23 cellular contexts compared by ENCODE assay signal in genomic region chr6:77812304-77812703, GRCh38.
"Had no signal": no experiment of that assay in that cellular context is flagged by ENCODE, and none has a peak within 500 bp of the region (broad histone marks: within the 10 kb centered on the region; RNA-seq: fewer than 3 reads in every experiment).

No MANE protein-coding gene starts in this region.

- H3K27ac ChIP-seq: colonic mucosa, esophagus muscularis mucosa, foreskin keratinocyte, gastrocnemius medialis, heart right ventricle, left lung, lower lobe of right lung had no signal

- H3K9me3 Mint-ChIP-seq: endodermal cell, mesothelial cell of epicardium had no signal

- H3K4me3 ChIP-seq: colonic mucosa, esophagus muscularis mucosa, gastrocnemius medialis, heart right ventricle, left lung, lower lobe of right lung, mucosa of descending colon had no signal

- H3K4me1 Mint-ChIP-seq: mesothelial cell of epicardium, naive B cell had no signal

- H3K36me3 ChIP-seq: colonic mucosa, esophagus muscularis mucosa, gastrocnemius medialis, heart right ventricle, left lung, lower lobe of right lung had no signal

- H3K27ac Mint-ChIP-seq: dendritic cell treated with granulocyte-macrophage colony-stimulating factor and Interleukin-4, amounts not matched to agents 40 ng/mL and 50 ng/mL, for 4 days; effector memory CD8-positive, alpha-beta T cell; endodermal cell; mesothelial cell of epicardium; naive B cell had no signal

- H3K9me3 ChIP-seq: colonic mucosa, esophagus muscularis mucosa, gastrocnemius medialis, left lung, lower lobe of right lung, mucosa of descending colon had no signal

- H3K27me3 ChIP-seq: colonic mucosa, esophagus muscularis mucosa, foreskin keratinocyte, gastrocnemius medialis, heart right ventricle, left lung had no signal

- H3K4me3 Mint-ChIP-seq: dendritic cell treated with granulocyte-macrophage colony-stimulating factor and Interleukin-4, amounts not matched to agents 40 ng/mL and 50 ng/mL, for 4 days; effector memory CD8-positive, alpha-beta T cell; endodermal cell; mesothelial cell of epicardium; naive B cell had no signal

- DNase-seq: colonic mucosa; cortex of kidney; effector CD8-positive, alpha-beta T cell; effector memory CD8-positive, alpha-beta T cell; endodermal cell; foreskin keratinocyte; gastrocnemius medialis; glutamatergic neuron; head of caudate nucleus; heart right ventricle; hippocampal formation; left cardiac atrium; left lung; left ventricle myocardium superior; lower lobe of right lung; mesenchymal stem cell; mucosa of descending colon; naive B cell had no signal

- FAIRE-seq: endothelial cell of umbilical vein, keratinocyte had no signal

- H3K27me3 Mint-ChIP-seq: dendritic cell treated with granulocyte-macrophage colony-stimulating factor and Interleukin-4, amounts not matched to agents 40 ng/mL and 50 ng/mL, for 4 days; effector memory CD8-positive, alpha-beta T cell; naive B cell had no signal

- H3K36me3 Mint-ChIP-seq: mesothelial cell of epicardium, naive B cell had no signal

- ATAC-seq: effector memory CD8-positive, alpha-beta T cell; foreskin keratinocyte; gastrocnemius medialis; heart right ventricle; left cardiac atrium; left lung; left ventricle myocardium superior; lower lobe of right lung; mucosa of descending colon had no signal

- H3K4me1 ChIP-seq: colonic mucosa, esophagus muscularis mucosa, foreskin keratinocyte, gastrocnemius medialis, heart right ventricle, left lung, lower lobe of right lung had no signal
